Comparison of ENCODE assay signal across 8 cellular contexts in genomic region chr19:52786464-52787354, GRCh38. TPM values are rescaled to one million over a fixed set of nuclear protein-coding genes. Genes with fewer than 3 reads are reported as not detected.
DNase-seq lines count a peak whose midpoint lies in the region; ATAC-seq and TF ChIP-seq lines count a peak whose summit lies in the region.
"Not testable (repeated sequence)": the region's sequence is repeated elsewhere in the genome, so short reads cannot be mapped to it uniquely, and the experiment has no call there.

TSS of gene ZNF600 (minus strand) at chr19:52786791. CDS start at chr19:52778888, 7,903 bp downstream.

- CTCF ChIA-PET in activated CD4-positive, alpha-beta memory T cell treated with anti-CD3 and anti-CD28 coated beads for 36 hours (lab: Charles Lee), result interaction anchor here (0.8 kb wide), 1 partner anchor 55 kb away, joined by 3 read pairs; no protein-coding TSS in a partner anchor

- H3K4me1 Mint-ChIP-seq in activated CD4-positive, alpha-beta memory T cell treated with anti-CD3 and anti-CD28 coated beads for 36 hours (ENCODE audit: low read depth), result peaks cover 27% of the 10 kb centered on the region
- peaks cover 19% of the 10 kb centered on the region for H3K4me1 Mint-ChIP-seq in dendritic cell treated with granulocyte-macrophage colony-stimulating factor and Interleukin-4, amounts not matched to agents 40 ng/mL and 50 ng/mL, for 4 days (ENCODE audit: low read depth)

- ATAC-seq in GM19023 (IDR thresholded peaks at IDR 0.05; ENCODE audit: unreplicated experiment), result peak; percentile 93
- ATAC-seq in HG03159 (IDR thresholded peaks at IDR 0.05; ENCODE audit: unreplicated experiment), result peak; percentile 93

- peak within 1 kb of the TSS; percentile 85 for H3K4me3 Mint-ChIP-seq in activated CD4-positive, alpha-beta memory T cell treated with anti-CD3 and anti-CD28 coated beads for 36 hours
- H3K4me3 Mint-ChIP-seq in dendritic cell treated with granulocyte-macrophage colony-stimulating factor and Interleukin-4, amounts not matched to agents 40 ng/mL and 50 ng/mL, for 4 days, result peak within 1 kb of the TSS; percentile 87

- TF ChIP-seq CTCF in AG10803 (conservative IDR thresholded peaks at IDR 0.05; ENCODE audit: low read length), result peak; percentile 17; the same call in 1 of the 2 replicates

- peak within 1 kb of the TSS; percentile 77 for H3K4me3 ChIP-seq in AG10803 (ENCODE audit: low read length)

- H3K27me3 Mint-ChIP-seq in activated CD4-positive, alpha-beta memory T cell treated with anti-CD3 and anti-CD28 coated beads for 36 hours; dendritic cell treated with granulocyte-macrophage colony-stimulating factor and Interleukin-4, amounts not matched to agents 40 ng/mL and 50 ng/mL, for 4 days: not testable (repeated sequence)

- H3K9me3 Mint-ChIP-seq in activated CD4-positive, alpha-beta memory T cell treated with anti-CD3 and anti-CD28 coated beads for 36 hours, result peaks cover 18% of the 10 kb centered on the region
- H3K9me3 Mint-ChIP-seq in dendritic cell treated with granulocyte-macrophage colony-stimulating factor and Interleukin-4, amounts not matched to agents 40 ng/mL and 50 ng/mL, for 4 days, result peaks cover 71% of the 10 kb centered on the region

- DNase-seq in AG10803 (ENCODE audit: low read depth), result peak; percentile 56
- DNase-seq in NCI-H774 (lab: John Stamatoyannopoulos, UW), result peak; percentile 88
- peak; percentile 92 for DNase-seq in activated CD4-positive, alpha-beta memory T cell treated with anti-CD3 and anti-CD28 coated beads for 36 hours
- peak; percentile 87 for DNase-seq in left kidney (ENCODE audit: low read depth, low spot score)
- DNase-seq in stimulated activated CD4-positive, alpha-beta T cell treated with anti-CD3 and anti-CD28 coated beads, Interleukin-15, amount 100 ng/mL, for 24 hours, result peak; percentile 88

- POLR2A ChIA-PET in activated CD4-positive, alpha-beta memory T cell treated with anti-CD3 and anti-CD28 coated beads for 36 hours (lab: Charles Lee), result not testable (repeated sequence)

- H3K27ac Mint-ChIP-seq in activated CD4-positive, alpha-beta memory T cell treated with anti-CD3 and anti-CD28 coated beads for 36 hours, result peak within 1 kb of the TSS; percentile 69
- H3K27ac Mint-ChIP-seq in dendritic cell treated with granulocyte-macrophage colony-stimulating factor and Interleukin-4, amounts not matched to agents 40 ng/mL and 50 ng/mL, for 4 days, result peak within 1 kb of the TSS; percentile 86

- intact Hi-C loops in activated CD4-positive, alpha-beta memory T cell treated with anti-CD3 and anti-CD28 coated beads for 36 hours (cut with micrococcal nuclease), result loop anchor here (2.0 kb wide), 1 partner anchor 52 kb away; the partner anchor contains the start of gene ZNF611
- intact Hi-C loops in dendritic cell treated with granulocyte-macrophage colony-stimulating factor and Interleukin-4, amounts not matched to agents 40 ng/mL and 50 ng/mL, for 4 days (cut with micrococcal nuclease), result not testable (repeated sequence)

- H3K36me3 Mint-ChIP-seq in activated CD4-positive, alpha-beta memory T cell treated with anti-CD3 and anti-CD28 coated beads for 36 hours, result peaks cover 12% of the 10 kb centered on the region
- H3K36me3 Mint-ChIP-seq in dendritic cell treated with granulocyte-macrophage colony-stimulating factor and Interleukin-4, amounts not matched to agents 40 ng/mL and 50 ng/mL, for 4 days (ENCODE audit: low read depth), result peaks cover 51% of the 10 kb centered on the region

RNA-seq across cellular contexts. Expression of gene ZNF600, which starts in this region (rescaled TPM):
- 10 to 100 TPM; 11.1 to 13.4 TPM for total RNA-seq in activated CD4-positive, alpha-beta memory T cell treated with anti-CD3 and anti-CD28 coated beads for 36 hours

Comparison
In these comparisons a context has a peak if more than half of its experiments do, and no peak if none do; other contexts are left out.
1. Peak in every context shown above with its lines: DNase-seq, ATAC-seq and H3K4me3 ChIP-seq.